ENCODE assay signal across 28 cellular contexts in genomic region chr20:15627089-15627488, GRCh38.
"Had no signal": no experiment of that assay in that cellular context is flagged by ENCODE, and none has a peak within 500 bp of the region (broad histone marks: within the 10 kb centered on the region; RNA-seq: fewer than 3 reads in every experiment).

No MANE protein-coding gene starts in this region.

- H3K9me3 Mint-ChIP-seq: brain had no signal

- H3K4me3 Mint-ChIP-seq: activated CD4-positive, alpha-beta memory T cell treated with anti-CD3 and anti-CD28 coated beads, Interleukin-2, amount 10 ng/mL, durations not matched to agents 7 days and 5 days; activated naive CD4-positive, alpha-beta T cell treated with anti-CD3 and anti-CD28 coated beads, Interleukin-2, amount 10 ng/mL, durations not matched to agents 7 days and 5 days; activated naive CD8-positive, alpha-beta T cell treated with anti-CD3 and anti-CD28 coated beads, Interleukin-2, amount 10 ng/mL, durations not matched to agents 7 days and 5 days; activated T-cell treated with anti-CD3 and anti-CD28 coated beads, Interleukin-2, amount 50 U/mL, for 24 hours; activated T-cell treated with anti-CD3 and anti-CD28 coated beads, Interleukin-2, amount 50 U/mL, for 72 hours; brain had no signal

- H3K4me3 ChIP-seq: ascending aorta, breast epithelium, cardiac muscle cell, colonic mucosa, esophagus squamous epithelium, gastroesophageal sphincter had no signal

- H3K4me1 ChIP-seq: ascending aorta, breast epithelium, colonic mucosa, esophagus squamous epithelium, gastroesophageal sphincter had no signal

- H3K27me3 Mint-ChIP-seq: activated CD4-positive, alpha-beta memory T cell treated with anti-CD3 and anti-CD28 coated beads, Interleukin-2, amount 10 ng/mL, durations not matched to agents 7 days and 5 days; activated naive CD4-positive, alpha-beta T cell treated with anti-CD3 and anti-CD28 coated beads, Interleukin-2, amount 10 ng/mL, durations not matched to agents 7 days and 5 days; activated naive CD8-positive, alpha-beta T cell treated with anti-CD3 and anti-CD28 coated beads, Interleukin-2, amount 10 ng/mL, durations not matched to agents 7 days and 5 days; activated T-cell treated with anti-CD3 and anti-CD28 coated beads, Interleukin-2, amount 50 U/mL, for 24 hours; brain had no signal

- H3K4me1 Mint-ChIP-seq: activated CD4-positive, alpha-beta memory T cell treated with anti-CD3 and anti-CD28 coated beads, Interleukin-2, amount 10 ng/mL, durations not matched to agents 7 days and 5 days; activated naive CD4-positive, alpha-beta T cell treated with anti-CD3 and anti-CD28 coated beads, Interleukin-2, amount 10 ng/mL, durations not matched to agents 7 days and 5 days; activated naive CD8-positive, alpha-beta T cell treated with anti-CD3 and anti-CD28 coated beads, Interleukin-2, amount 10 ng/mL, durations not matched to agents 7 days and 5 days had no signal

- H3K36me3 ChIP-seq: ascending aorta, breast epithelium, cardiac muscle cell, colonic mucosa, esophagus squamous epithelium, gastroesophageal sphincter had no signal

- H3K27ac ChIP-seq: ascending aorta, breast epithelium, cardiac muscle cell, colonic mucosa, epithelial cell of prostate, esophagus squamous epithelium, gastroesophageal sphincter had no signal

- H3K36me3 Mint-ChIP-seq: activated naive CD4-positive, alpha-beta T cell treated with anti-CD3 and anti-CD28 coated beads, Interleukin-2, amount 10 ng/mL, durations not matched to agents 7 days and 5 days; activated naive CD4-positive, alpha-beta T cell treated with anti-CD3 and anti-CD28 coated beads, Interleukin-2, amount 50 U/mL, for 72 hours; activated naive CD8-positive, alpha-beta T cell treated with anti-CD3 and anti-CD28 coated beads, Interleukin-2, amount 10 ng/mL, durations not matched to agents 7 days and 5 days; brain had no signal

- DNase-seq: activated CD4-positive, alpha-beta memory T cell treated with anti-CD3 and anti-CD28 coated beads, Interleukin-2, amount 10 ng/mL, durations not matched to agents 7 days and 5 days; activated CD4-positive, alpha-beta T cell treated with anti-CD3 and anti-CD28 coated beads for 48 hours; activated CD4-positive, alpha-beta T cell treated with anti-CD3 and anti-CD28 coated beads, Interleukin-2, amount 50 U/mL, for 4 hours; activated CD8-positive, alpha-beta memory T cell treated with anti-CD3 and anti-CD28 coated beads, Interleukin-2, amount 50 U/mL, for 48 hours; activated gamma-delta T cell; activated naive CD4-positive, alpha-beta T cell; activated naive CD4-positive, alpha-beta T cell treated with anti-CD3 and anti-CD28 coated beads, Interleukin-2, amount 10 ng/mL, durations not matched to agents 7 days and 5 days; activated naive CD8-positive, alpha-beta T cell treated with anti-CD3 and anti-CD28 coated beads, Interleukin-2, amount 10 ng/mL, durations not matched to agents 7 days and 5 days; activated T-cell treated with anti-CD3 and anti-CD28 coated beads for 4 hours; activated T-cell treated with anti-CD3 and anti-CD28 coated beads, Interleukin-2, amount 50 U/mL, for 24 hours; activated T-cell treated with anti-CD3 and anti-CD28 coated beads, Interleukin-2, amount 50 U/mL, for 72 hours; central memory CD4-positive, alpha-beta T cell; cerebellar nuclear complex; colonic mucosa; effector CD8-positive, alpha-beta T cell; esophagus squamous epithelium; foreskin melanocyte; head of caudate nucleus; T-helper 2 cell had no signal

- FAIRE-seq: endometrium, endothelial cell of umbilical vein had no signal

- H3K27me3 ChIP-seq: ascending aorta, breast epithelium, cardiac muscle cell, colonic mucosa, esophagus squamous epithelium, gastroesophageal sphincter had no signal

- ATAC-seq: activated naive CD4-positive, alpha-beta T cell treated with anti-CD3 and anti-CD28 coated beads, Interleukin-2, amount 50 U/mL, for 72 hours; activated T-cell treated with anti-CD3 and anti-CD28 coated beads, Interleukin-2, amount 50 U/mL, for 72 hours; gastroesophageal sphincter had no signal

- H3K27ac Mint-ChIP-seq: activated CD4-positive, alpha-beta memory T cell treated with anti-CD3 and anti-CD28 coated beads, Interleukin-2, amount 10 ng/mL, durations not matched to agents 7 days and 5 days; activated naive CD4-positive, alpha-beta T cell treated with anti-CD3 and anti-CD28 coated beads, Interleukin-2, amount 10 ng/mL, durations not matched to agents 7 days and 5 days; activated naive CD4-positive, alpha-beta T cell treated with anti-CD3 and anti-CD28 coated beads, Interleukin-2, amount 50 U/mL, for 72 hours; activated naive CD8-positive, alpha-beta T cell treated with anti-CD3 and anti-CD28 coated beads, Interleukin-2, amount 10 ng/mL, durations not matched to agents 7 days and 5 days; activated T-cell treated with anti-CD3 and anti-CD28 coated beads, Interleukin-2, amount 50 U/mL, for 24 hours; activated T-cell treated with anti-CD3 and anti-CD28 coated beads, Interleukin-2, amount 50 U/mL, for 72 hours; brain had no signal

- H3K9me3 ChIP-seq: ascending aorta, breast epithelium, colonic mucosa, esophagus squamous epithelium, gastroesophageal sphincter had no signal
